In genomic region chr22:48268771-48269552, GRCh38 we compare ENCODE assay signal across 1 cellular context.
TF ChIP-seq lines count a peak whose summit lies in the region.

No MANE protein-coding gene starts in this region.

TF ChIP-seq in GM23338, 12 proteins besides CTCF, POLR2A, EP300 and RAD21 (continued from another document):
- TF ChIP-seq, protein P1, sequence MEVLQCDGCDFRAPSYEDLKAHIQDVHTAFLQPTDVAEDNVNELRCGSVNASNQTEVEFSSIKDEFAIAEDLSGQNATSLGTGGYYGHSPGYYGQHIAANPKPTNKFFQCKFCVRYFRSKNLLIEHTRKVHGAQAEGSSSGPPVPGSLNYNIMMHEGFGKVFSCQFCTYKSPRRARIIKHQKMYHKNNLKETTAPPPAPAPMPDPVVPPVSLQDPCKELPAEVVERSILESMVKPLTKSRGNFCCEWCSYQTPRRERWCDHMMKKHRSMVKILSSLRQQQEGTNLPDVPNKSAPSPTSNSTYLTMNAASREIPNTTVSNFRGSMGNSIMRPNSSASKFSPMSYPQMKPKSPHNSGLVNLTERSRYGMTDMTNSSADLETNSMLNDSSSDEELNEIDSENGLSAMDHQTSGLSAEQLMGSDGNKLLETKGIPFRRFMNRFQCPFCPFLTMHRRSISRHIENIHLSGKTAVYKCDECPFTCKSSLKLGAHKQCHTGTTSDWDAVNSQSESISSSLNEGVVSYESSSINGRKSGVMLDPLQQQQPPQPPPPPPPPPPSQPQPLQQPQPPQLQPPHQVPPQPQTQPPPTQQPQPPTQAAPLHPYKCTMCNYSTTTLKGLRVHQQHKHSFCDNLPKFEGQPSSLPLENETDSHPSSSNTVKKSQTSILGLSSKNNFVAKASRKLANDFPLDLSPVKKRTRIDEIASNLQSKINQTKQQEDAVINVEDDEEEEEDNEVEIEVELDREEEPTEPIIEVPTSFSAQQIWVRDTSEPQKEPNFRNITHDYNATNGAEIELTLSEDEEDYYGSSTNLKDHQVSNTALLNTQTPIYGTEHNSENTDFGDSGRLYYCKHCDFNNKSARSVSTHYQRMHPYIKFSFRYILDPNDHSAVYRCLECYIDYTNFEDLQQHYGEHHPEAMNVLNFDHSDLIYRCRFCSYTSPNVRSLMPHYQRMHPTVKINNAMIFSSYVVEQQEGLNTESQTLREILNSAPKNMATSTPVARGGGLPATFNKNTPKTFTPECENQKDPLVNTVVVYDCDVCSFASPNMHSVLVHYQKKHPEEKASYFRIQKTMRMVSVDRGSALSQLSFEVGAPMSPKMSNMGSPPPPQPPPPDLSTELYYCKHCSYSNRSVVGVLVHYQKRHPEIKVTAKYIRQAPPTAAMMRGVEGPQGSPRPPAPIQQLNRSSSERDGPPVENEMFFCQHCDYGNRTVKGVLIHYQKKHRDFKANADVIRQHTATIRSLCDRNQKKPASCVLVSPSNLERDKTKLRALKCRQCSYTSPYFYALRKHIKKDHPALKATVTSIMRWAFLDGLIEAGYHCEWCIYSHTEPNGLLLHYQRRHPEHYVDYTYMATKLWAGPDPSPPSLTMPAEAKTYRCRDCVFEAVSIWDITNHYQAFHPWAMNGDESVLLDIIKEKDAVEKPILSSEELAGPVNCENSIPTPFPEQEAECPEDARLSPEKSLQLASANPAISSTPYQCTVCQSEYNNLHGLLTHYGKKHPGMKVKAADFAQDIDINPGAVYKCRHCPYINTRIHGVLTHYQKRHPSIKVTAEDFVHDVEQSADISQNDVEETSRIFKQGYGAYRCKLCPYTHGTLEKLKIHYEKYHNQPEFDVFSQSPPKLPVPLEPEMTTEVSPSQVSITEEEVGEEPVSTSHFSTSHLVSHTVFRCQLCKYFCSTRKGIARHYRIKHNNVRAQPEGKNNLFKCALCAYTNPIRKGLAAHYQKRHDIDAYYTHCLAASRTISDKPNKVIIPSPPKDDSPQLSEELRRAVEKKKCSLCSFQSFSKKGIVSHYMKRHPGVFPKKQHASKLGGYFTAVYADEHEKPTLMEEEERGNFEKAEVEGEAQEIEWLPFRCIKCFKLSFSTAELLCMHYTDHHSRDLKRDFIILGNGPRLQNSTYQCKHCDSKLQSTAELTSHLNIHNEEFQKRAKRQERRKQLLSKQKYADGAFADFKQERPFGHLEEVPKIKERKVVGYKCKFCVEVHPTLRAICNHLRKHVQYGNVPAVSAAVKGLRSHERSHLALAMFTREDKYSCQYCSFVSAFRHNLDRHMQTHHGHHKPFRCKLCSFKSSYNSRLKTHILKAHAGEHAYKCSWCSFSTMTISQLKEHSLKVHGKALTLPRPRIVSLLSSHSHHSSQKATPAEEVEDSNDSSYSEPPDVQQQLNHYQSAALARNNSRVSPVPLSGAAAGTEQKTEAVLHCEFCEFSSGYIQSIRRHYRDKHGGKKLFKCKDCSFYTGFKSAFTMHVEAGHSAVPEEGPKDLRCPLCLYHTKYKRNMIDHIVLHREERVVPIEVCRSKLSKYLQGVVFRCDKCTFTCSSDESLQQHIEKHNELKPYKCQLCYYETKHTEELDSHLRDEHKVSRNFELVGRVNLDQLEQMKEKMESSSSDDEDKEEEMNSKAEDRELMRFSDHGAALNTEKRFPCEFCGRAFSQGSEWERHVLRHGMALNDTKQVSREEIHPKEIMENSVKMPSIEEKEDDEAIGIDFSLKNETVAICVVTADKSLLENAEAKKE (CRISPR knock-in tag; IDR thresholded peaks at IDR 0.05), result no peak
- TF ChIP-seq, protein P2, sequence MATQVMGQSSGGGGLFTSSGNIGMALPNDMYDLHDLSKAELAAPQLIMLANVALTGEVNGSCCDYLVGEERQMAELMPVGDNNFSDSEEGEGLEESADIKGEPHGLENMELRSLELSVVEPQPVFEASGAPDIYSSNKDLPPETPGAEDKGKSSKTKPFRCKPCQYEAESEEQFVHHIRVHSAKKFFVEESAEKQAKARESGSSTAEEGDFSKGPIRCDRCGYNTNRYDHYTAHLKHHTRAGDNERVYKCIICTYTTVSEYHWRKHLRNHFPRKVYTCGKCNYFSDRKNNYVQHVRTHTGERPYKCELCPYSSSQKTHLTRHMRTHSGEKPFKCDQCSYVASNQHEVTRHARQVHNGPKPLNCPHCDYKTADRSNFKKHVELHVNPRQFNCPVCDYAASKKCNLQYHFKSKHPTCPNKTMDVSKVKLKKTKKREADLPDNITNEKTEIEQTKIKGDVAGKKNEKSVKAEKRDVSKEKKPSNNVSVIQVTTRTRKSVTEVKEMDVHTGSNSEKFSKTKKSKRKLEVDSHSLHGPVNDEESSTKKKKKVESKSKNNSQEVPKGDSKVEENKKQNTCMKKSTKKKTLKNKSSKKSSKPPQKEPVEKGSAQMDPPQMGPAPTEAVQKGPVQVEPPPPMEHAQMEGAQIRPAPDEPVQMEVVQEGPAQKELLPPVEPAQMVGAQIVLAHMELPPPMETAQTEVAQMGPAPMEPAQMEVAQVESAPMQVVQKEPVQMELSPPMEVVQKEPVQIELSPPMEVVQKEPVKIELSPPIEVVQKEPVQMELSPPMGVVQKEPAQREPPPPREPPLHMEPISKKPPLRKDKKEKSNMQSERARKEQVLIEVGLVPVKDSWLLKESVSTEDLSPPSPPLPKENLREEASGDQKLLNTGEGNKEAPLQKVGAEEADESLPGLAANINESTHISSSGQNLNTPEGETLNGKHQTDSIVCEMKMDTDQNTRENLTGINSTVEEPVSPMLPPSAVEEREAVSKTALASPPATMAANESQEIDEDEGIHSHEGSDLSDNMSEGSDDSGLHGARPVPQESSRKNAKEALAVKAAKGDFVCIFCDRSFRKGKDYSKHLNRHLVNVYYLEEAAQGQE (IDR thresholded peaks at IDR 0.05; ENCODE audit: unreplicated experiment), result no peak
- TF ChIP-seq EZH2phosphoT487 (IDR thresholded peaks at IDR 0.05; ENCODE audit: unreplicated experiment) (no peak), ZNF114 (CRISPR knock-in tag; IDR thresholded peaks at IDR 0.05) (no peak), JUNB (IDR thresholded peaks at IDR 0.05; ENCODE audit: unreplicated experiment) (no peak), CREB1 (CRISPR knock-in tag; IDR thresholded peaks at IDR 0.05; ENCODE audit: low read depth) (no peak), POLR2AphosphoS5 (IDR thresholded peaks at IDR 0.05; ENCODE audit: low read depth) (no peak), NANOG (IDR thresholded peaks at IDR 0.05; ENCODE audit: borderline replicate concordance) (no peak), ZNF331 (CRISPR knock-in tag; IDR thresholded peaks at IDR 0.05; ENCODE audit: low read depth) (no peak)
TF ChIP-seq in GM23338: peak in this region for 0.
